21 cellular contexts compared by ENCODE assay signal in the genomic region with DNA sequence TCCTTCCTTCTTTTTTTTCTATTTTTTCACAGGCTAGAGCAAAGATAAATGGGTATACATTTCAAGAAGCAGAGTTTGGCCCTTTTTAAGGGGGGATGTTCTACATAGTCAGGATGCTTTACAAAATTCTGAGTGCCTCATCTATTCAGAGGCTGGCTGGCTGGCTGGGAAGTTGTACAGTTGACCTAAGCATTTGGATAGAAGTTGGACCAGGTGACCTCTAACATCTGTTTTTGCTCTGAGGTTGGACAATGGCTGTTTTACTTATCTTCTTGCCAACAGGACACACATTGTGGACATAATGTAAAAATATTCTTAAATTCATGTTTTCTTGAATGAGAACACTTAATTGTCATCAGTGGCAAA.
DNase-seq lines count a peak whose midpoint lies in the region; ATAC-seq, FAIRE-seq and TF ChIP-seq lines count a peak whose summit lies in the region.
"Had no signal": no experiment of that assay in that cellular context is flagged by ENCODE, and none has a peak within 500 bp of the region (broad histone marks: within the 10 kb centered on the region; RNA-seq: fewer than 3 reads in every experiment).

No MANE protein-coding gene starts in this region.

- H3K9me3 Mint-ChIP-seq in neural crest cell = no peaks in the 10 kb centered on the region
- H3K9me3 Mint-ChIP-seq in activated CD4-positive, alpha-beta memory T cell treated with anti-CD3 and anti-CD28 coated beads for 36 hours = no peaks in the 10 kb centered on the region

- intact Hi-C loops in gastrocnemius medialis (cut with DNase I; ENCODE audit: low total_unique reads) = no loop called here
- intact Hi-C loops in activated CD4-positive, alpha-beta memory T cell treated with anti-CD3 and anti-CD28 coated beads for 36 hours (cut with micrococcal nuclease) = no loop called here

- H3K27me3 Mint-ChIP-seq in neural crest cell (ENCODE audit: low read depth) = no peaks in the 10 kb centered on the region
- H3K27me3 Mint-ChIP-seq in activated CD4-positive, alpha-beta memory T cell treated with anti-CD3 and anti-CD28 coated beads for 36 hours = no peaks in the 10 kb centered on the region
- H3K27me3 Mint-ChIP-seq: B cell; CD8-positive, alpha-beta memory T cell had no signal

- peaks cover 27 to 41% of the 10 kb centered on the region in 2 donors for H3K4me1 ChIP-seq in gastrocnemius medialis

- DNase-seq in RPMI7951 (ENCODE audit: low read depth) = peak; percentile 3
- DNase-seq in neural crest cell (ENCODE audit: low read depth, low spot score) = no peak
- no peak for DNase-seq in occipital lobe (lab: John Stamatoyannopoulos, UW)
- no peak for DNase-seq in gastrocnemius medialis
- no peak for DNase-seq in activated CD4-positive, alpha-beta memory T cell treated with anti-CD3 and anti-CD28 coated beads for 36 hours
- DNase-seq in inferior parietal cortex (ENCODE audit: extremely low spot score) = no peak
- DNase-seq: CD8-positive, alpha-beta memory T cell; DND-41; KBM-7; MV-4-11; NCI-H1105 treated with DMSO at 0.1 percent for 48 hours; NCI-H146; NCI-H1930; NCI-H2107; NCI-H774 had no signal

- H3K4me1 Mint-ChIP-seq in neural crest cell = peaks cover 8% of the 10 kb centered on the region
- no peaks in the 10 kb centered on the region for H3K4me1 Mint-ChIP-seq in activated CD4-positive, alpha-beta memory T cell treated with anti-CD3 and anti-CD28 coated beads for 36 hours (ENCODE audit: low read depth)
- H3K4me1 Mint-ChIP-seq: B cell; CD14-positive monocyte; CD8-positive, alpha-beta memory T cell had no signal

- TF ChIP-seq CTCF in neural crest cell (conservative IDR thresholded peaks at IDR 0.05) (no peak), gastrocnemius medialis (IDR thresholded peaks at IDR 0.05 in 4 of 5, conservative IDR thresholded peaks at IDR 0.05 in 1 of 5) (no peak)

- peak; percentile 31 for FAIRE-seq in endometrium (lab: Jason Lieb, UNC)
- FAIRE-seq: H54, HTR-8/SVneo had no signal

- CTCF ChIA-PET in activated CD4-positive, alpha-beta memory T cell treated with anti-CD3 and anti-CD28 coated beads for 36 hours (lab: Charles Lee) = no interaction called here

- no peaks in the 10 kb centered on the region for H3K36me3 ChIP-seq in gastrocnemius medialis

- no peaks in the 10 kb centered on the region for H3K27me3 ChIP-seq in gastrocnemius medialis

- no peaks in the 10 kb centered on the region for H3K9me3 ChIP-seq in gastrocnemius medialis
- H3K9me3 ChIP-seq: SK-N-SH had no signal

- TF ChIP-seq POLR2A in gastrocnemius medialis (IDR thresholded peaks at IDR 0.05) = no peak

- no peak overlapping the region for H3K4me3 Mint-ChIP-seq in neural crest cell
- no peak overlapping the region for H3K4me3 Mint-ChIP-seq in activated CD4-positive, alpha-beta memory T cell treated with anti-CD3 and anti-CD28 coated beads for 36 hours
- H3K4me3 Mint-ChIP-seq: B cell; CD14-positive monocyte; CD8-positive, alpha-beta memory T cell had no signal

- H3K27ac Mint-ChIP-seq in neural crest cell (ENCODE audit: unreplicated experiment) = peak overlapping the region; percentile 67
- H3K27ac Mint-ChIP-seq in activated CD4-positive, alpha-beta memory T cell treated with anti-CD3 and anti-CD28 coated beads for 36 hours = no peak overlapping the region
- H3K27ac Mint-ChIP-seq: B cell; CD8-positive, alpha-beta memory T cell had no signal

- ATAC-seq in gastrocnemius medialis = no peak

- POLR2A ChIA-PET in activated CD4-positive, alpha-beta memory T cell treated with anti-CD3 and anti-CD28 coated beads for 36 hours (lab: Charles Lee) = no interaction called here

- H3K4me3 ChIP-seq in gastrocnemius medialis = no peak overlapping the region

- no peak overlapping the region for H3K27ac ChIP-seq in gastrocnemius medialis

- in situ Hi-C loops in gastrocnemius medialis (cut with MboI; ENCODE audit: low sequenced_read_pairs in 4 of 4) = no loop called here

- no peaks in the 10 kb centered on the region for H3K36me3 Mint-ChIP-seq in neural crest cell (ENCODE audit: low read depth)
- no peaks in the 10 kb centered on the region for H3K36me3 Mint-ChIP-seq in activated CD4-positive, alpha-beta memory T cell treated with anti-CD3 and anti-CD28 coated beads for 36 hours
- H3K36me3 Mint-ChIP-seq: CD14-positive monocyte; CD8-positive, alpha-beta memory T cell had no signal
